16 cellular contexts compared by ENCODE assay signal in genomic region chr4:31020363-31020762, GRCh38.
DNase-seq lines count a peak whose midpoint lies in the region; ATAC-seq, FAIRE-seq and TF ChIP-seq lines count a peak whose summit lies in the region.
"Had no signal": no experiment of that assay in that cellular context is flagged by ENCODE, and none has a peak within 500 bp of the region (broad histone marks: within the 10 kb centered on the region; RNA-seq: fewer than 3 reads in every experiment).

No MANE protein-coding gene starts in this region.

- FAIRE-seq in GM12892 (lab: Jason Lieb, UNC) = no peak
- FAIRE-seq: A549, GM12891 had no signal

- H3K4me3 Mint-ChIP-seq in nephron progenitor cell = no peak overlapping the region
- H3K4me3 Mint-ChIP-seq: IgD-negative memory B cell had no signal

- TF ChIP-seq CTCF in nephron progenitor cell (IDR thresholded peaks at IDR 0.05) = no peak

- ATAC-seq in left ventricle myocardium superior (peak; percentile 12), HG03442 (IDR thresholded peaks at IDR 0.05; ENCODE audit: unreplicated experiment) (no peak), HG02885 (IDR thresholded peaks at IDR 0.05; ENCODE audit: poor library complexity, unreplicated experiment) (no peak)
- ATAC-seq: A549 had no signal

- H3K27me3 Mint-ChIP-seq in nephron progenitor cell (ENCODE audit: low read depth, poor library complexity) = no peaks in the 10 kb centered on the region
- H3K27me3 Mint-ChIP-seq: IgD-negative memory B cell had no signal

- no peaks in the 10 kb centered on the region for H3K36me3 Mint-ChIP-seq in nephron progenitor cell (ENCODE audit: low read depth)
- H3K36me3 Mint-ChIP-seq: IgD-negative memory B cell had no signal

- H3K9me3 Mint-ChIP-seq in nephron progenitor cell = no peaks in the 10 kb centered on the region

- peaks cover 4% of the 10 kb centered on the region for H3K4me1 Mint-ChIP-seq in nephron progenitor cell
- H3K4me1 Mint-ChIP-seq: IgD-negative memory B cell had no signal

- DNase-seq in left ventricle myocardium superior (no peak), cardiac septum (ENCODE audit: low spot score) (no peak), amniotic epithelial cell (ENCODE audit: low read depth) (peak; percentile 60), nephron progenitor cell (no peak), GM12892 (ENCODE audit: insufficient read length) (no peak)
- DNase-seq: C1 segment of cervical spinal cord, DMS 273 treated with DMSO at 0.1 percent for 48 hours, GF-D8, Kasumi-1, NCI-H1105, NCI-H187 had no signal

- H3K27ac Mint-ChIP-seq in nephron progenitor cell = peak overlapping the region; percentile 22
- H3K27ac Mint-ChIP-seq: IgD-negative memory B cell had no signal

- intact Hi-C loops in left ventricle myocardium superior (cut with micrococcal nuclease) = no loop called here
- intact Hi-C loops in cardiac septum (cut with DNase I) = no loop called here

- TF ChIP-seq POLR2A in GM12892 (IDR thresholded peaks at IDR 0.05; ENCODE audit: low read depth, low read length) = no peak
